8 cellular contexts compared by ENCODE assay signal in genomic region chr20:62642666-62643520, GRCh38. TPM values are rescaled to one million over a fixed set of nuclear protein-coding genes. Genes with fewer than 3 reads are reported as not detected.
DNase-seq lines count a peak whose midpoint lies in the region; ATAC-seq and TF ChIP-seq lines count a peak whose summit lies in the region.

No MANE protein-coding gene starts in this region.

- peaks cover 47% of the 10 kb centered on the region for H3K4me1 ChIP-seq in mononuclear cell (ENCODE audit: insufficient read depth, low read length)

- H3K9me3 ChIP-seq in mononuclear cell (ENCODE audit: low read depth, low read length): no peaks in the 10 kb centered on the region

- peak overlapping the region; percentile 89 for H3K27ac ChIP-seq in C4-2B
- H3K27ac ChIP-seq in brain microvascular endothelial cell: no peak overlapping the region

- no peak for TF ChIP-seq CTCF in C4-2B (conservative IDR thresholded peaks at IDR 0.05)
- no peak for TF ChIP-seq CTCF in brain microvascular endothelial cell (IDR thresholded peaks at IDR 0.05; ENCODE audit: low read depth, low read length, missing control alignments)

- in situ Hi-C loops in KBM-7 (cut with MboI; ENCODE audit: low pct_unique_long_range_greater_than_20kb, low sequenced_read_pairs) (no loop called here), brain microvascular endothelial cell (cut with HindIII; ENCODE audit: low pct_ligation_motif_present, low sequenced_read_pairs) (no loop called here)

- H3K27me3 ChIP-seq in mononuclear cell (ENCODE audit: insufficient read depth, low read length): peaks cover 15% of the 10 kb centered on the region
- H3K27me3 ChIP-seq in brain microvascular endothelial cell (replicated peaks): peaks cover 41% of the 10 kb centered on the region

- ATAC-seq in GM21367 (IDR thresholded peaks at IDR 0.05; ENCODE audit: unreplicated experiment): peak; percentile 11
- ATAC-seq in stimulated activated naive CD8-positive, alpha-beta T cell treated with anti-CD3 and anti-CD28 coated beads, Interleukin-15, Interleukin-2, amounts not matched to agents 100 U/mL and 50 U/mL, for 24 hours: peak; percentile 26

- H3K36me3 ChIP-seq in brain microvascular endothelial cell (replicated peaks): no peaks in the 10 kb centered on the region

- H3K4me3 ChIP-seq in mononuclear cell (ENCODE audit: low read length) (peak overlapping the region; percentile 28), brain microvascular endothelial cell (ENCODE audit: low read depth, low read length) (no peak overlapping the region)

- DNase-seq in KBM-7 (peak; percentile 52), dermis blood vessel endothelial cell (peak; percentile 41), brain microvascular endothelial cell (no peak)
- DNase-seq in activated CD4-positive, alpha-beta T cell treated with anti-CD3 and anti-CD28 coated beads for 24 hours (ENCODE audit: low read depth in 2 of 2): peak; percentile 38 to 40
- peak; percentile 63 for DNase-seq in stimulated activated naive CD8-positive, alpha-beta T cell treated with anti-CD3 and anti-CD28 coated beads, Interleukin-15, Interleukin-2, amounts not matched to agents 100 U/mL and 50 U/mL, for 24 hours

RNA-seq across cellular contexts. Expression of gene SLCO4A1, which starts 0.6 kb away (rescaled TPM):
- total RNA-seq in dermis blood vessel endothelial cell: 3.7 and 4.8 TPM in 2 replicates
- total RNA-seq in mononuclear cell: 0.73 TPM
